Comparison of ENCODE assay signal across 35 cellular contexts in genomic region chr1:153684892-153685291, GRCh38. TPM values are rescaled to one million over a fixed set of nuclear protein-coding genes. Genes with fewer than 3 reads are reported as not detected.
"Had no signal": no experiment of that assay in that cellular context is flagged by ENCODE, and none has a peak within 500 bp of the region (broad histone marks: within the 10 kb centered on the region; RNA-seq: fewer than 3 reads in every experiment).

No MANE protein-coding gene starts in this region.

- H3K9me3 ChIP-seq: breast epithelium, SJSA1, SK-N-SH had no signal

- H3K36me3 ChIP-seq: breast epithelium, SJSA1 had no signal

- H3K9ac ChIP-seq: KMS-11, SK-N-SH had no signal

- ATAC-seq: activated CD8-positive, alpha-beta T cell treated with anti-CD3 and anti-CD28 coated beads, Interleukin-2, amount 10 ng/mL, durations not matched to agents 7 days and 5 days; activated naive CD8-positive, alpha-beta T cell treated with anti-CD3 and anti-CD28 coated beads, Interleukin-2, amount 50 U/mL, for 24 hours; activated T-cell treated with anti-CD3 and anti-CD28 coated beads, Interleukin-2, amount 50 U/mL, for 4 hours; Panc1 had no signal

- H3K9me2 ChIP-seq: SK-N-SH had no signal

- H3K4me1 ChIP-seq: breast epithelium, SJSA1 had no signal

- H3K4me3 Mint-ChIP-seq: activated CD4-positive, alpha-beta T cell treated with anti-CD3 and anti-CD28 coated beads, Interleukin-2, amount 10 ng/mL, durations not matched to agents 7 days and 5 days; activated CD8-positive, alpha-beta T cell treated with anti-CD3 and anti-CD28 coated beads, Interleukin-2, amount 10 ng/mL, durations not matched to agents 7 days and 5 days; activated naive CD4-positive, alpha-beta T cell treated with anti-CD3 and anti-CD28 coated beads, Interleukin-2, amount 10 ng/mL, durations not matched to agents 7 days and 5 days; activated naive CD8-positive, alpha-beta T cell; activated naive CD8-positive, alpha-beta T cell treated with anti-CD3 and anti-CD28 coated beads, Interleukin-2, amount 50 U/mL, for 24 hours; activated T-cell treated with anti-CD3 and anti-CD28 coated beads, Interleukin-2, amount 50 U/mL, for 4 hours; activated T-helper 1 cell treated with anti-CD3 and anti-CD28 coated beads, Interleukin-12 subunit alpha, Interleukin-12 subunit beta, Interleukin-2, Interleukin-4 antibody, amounts not matched to agents 30 ng/mL and 10 ng/mL and 1 ng/mL, durations not matched to agents 14 hours and 24 hours and 36 hours; T-helper 1 cell treated with Interleukin-12 subunit alpha and Interleukin-12 subunit beta and Interleukin-4 antibody, amounts not matched to agents 30 μg/mL and 1 μg/mL, for 36 hours; T-helper 2 cell treated with Interferon-gamma antibody and Interleukin-4, amounts not matched to agents 5 μg/mL and 100 μg/mL, for 36 hours had no signal

- H3K27ac ChIP-seq: breast epithelium, KMS-11, SJSA1 had no signal

- H3K36me3 Mint-ChIP-seq: activated naive CD4-positive, alpha-beta T cell treated with anti-CD3 and anti-CD28 coated beads, Interleukin-2, amount 10 ng/mL, durations not matched to agents 7 days and 5 days; activated naive CD8-positive, alpha-beta T cell had no signal

- H3K4me2 ChIP-seq: KMS-11, SK-N-SH had no signal

- H3K27me3 ChIP-seq: breast epithelium had no signal

- H3K27ac Mint-ChIP-seq: activated CD4-positive, alpha-beta T cell treated with anti-CD3 and anti-CD28 coated beads, Interleukin-2, amount 10 ng/mL, durations not matched to agents 7 days and 5 days; activated CD8-positive, alpha-beta T cell treated with anti-CD3 and anti-CD28 coated beads, Interleukin-2, amount 10 ng/mL, durations not matched to agents 7 days and 5 days; activated naive CD4-positive, alpha-beta T cell treated with anti-CD3 and anti-CD28 coated beads, Interleukin-2, amount 10 ng/mL, durations not matched to agents 7 days and 5 days; activated naive CD8-positive, alpha-beta T cell; activated naive CD8-positive, alpha-beta T cell treated with anti-CD3 and anti-CD28 coated beads, Interleukin-2, amount 50 U/mL, for 24 hours; activated T-helper 1 cell treated with anti-CD3 and anti-CD28 coated beads, Interleukin-12 subunit alpha, Interleukin-12 subunit beta, Interleukin-2, Interleukin-4 antibody, amounts not matched to agents 30 ng/mL and 10 ng/mL and 1 ng/mL, durations not matched to agents 14 hours and 24 hours and 36 hours; T-helper 1 cell treated with Interleukin-12 subunit alpha and Interleukin-12 subunit beta and Interleukin-4 antibody, amounts not matched to agents 30 μg/mL and 1 μg/mL, for 36 hours; T-helper 2 cell treated with Interferon-gamma antibody and Interleukin-4, amounts not matched to agents 5 μg/mL and 100 μg/mL, for 36 hours had no signal

- H3K4me3 ChIP-seq: breast epithelium, SJSA1 had no signal

- H3K4me1 Mint-ChIP-seq: activated naive CD8-positive, alpha-beta T cell treated with anti-CD3 and anti-CD28 coated beads, Interleukin-2, amount 50 U/mL, for 24 hours had no signal

- H3K9me3 Mint-ChIP-seq: activated CD4-positive, alpha-beta T cell treated with anti-CD3 and anti-CD28 coated beads, Interleukin-2, amount 10 ng/mL, durations not matched to agents 7 days and 5 days; activated naive CD4-positive, alpha-beta T cell treated with anti-CD3 and anti-CD28 coated beads, Interleukin-2, amount 10 ng/mL, durations not matched to agents 7 days and 5 days; activated naive CD8-positive, alpha-beta T cell treated with anti-CD3 and anti-CD28 coated beads, Interleukin-2, amount 50 U/mL, for 24 hours; activated T-cell treated with anti-CD3 and anti-CD28 coated beads, Interleukin-2, amount 50 U/mL, for 4 hours; activated T-helper 1 cell treated with anti-CD3 and anti-CD28 coated beads, Interleukin-12 subunit alpha, Interleukin-12 subunit beta, Interleukin-2, Interleukin-4 antibody, amounts not matched to agents 30 ng/mL and 10 ng/mL and 1 ng/mL, durations not matched to agents 14 hours and 24 hours and 36 hours; T-helper 1 cell treated with Interleukin-12 subunit alpha and Interleukin-12 subunit beta and Interleukin-4 antibody, amounts not matched to agents 30 μg/mL and 1 μg/mL, for 36 hours; T-helper 2 cell treated with Interferon-gamma antibody and Interleukin-4, amounts not matched to agents 5 μg/mL and 100 μg/mL, for 36 hours had no signal

- DNase-seq: activated CD4-positive, alpha-beta T cell treated with anti-CD3 and anti-CD28 coated beads, Interleukin-2, amount 10 ng/mL, durations not matched to agents 7 days and 5 days; activated CD4-positive, alpha-beta T cell treated with anti-CD3 and anti-CD28 coated beads, Interleukin-2, amount 50 U/mL, for 48 hours; activated CD8-positive, alpha-beta memory T cell treated with anti-CD3 and anti-CD28 coated beads, Interleukin-2, amount 50 U/mL, for 4 hours; activated CD8-positive, alpha-beta T cell treated with anti-CD3 and anti-CD28 coated beads, Interleukin-2, amount 10 ng/mL, durations not matched to agents 7 days and 5 days; activated effector memory CD4-positive, alpha-beta T cell treated with Interleukin-2 at 50 U/mL for 16 hours; activated naive CD4-positive, alpha-beta T cell treated with anti-CD3 and anti-CD28 coated beads, Interleukin-2, amount 10 ng/mL, durations not matched to agents 7 days and 5 days; activated naive CD8-positive, alpha-beta T cell treated with anti-CD3 and anti-CD28 coated beads, Interleukin-2, amount 50 U/mL, for 24 hours; activated T-cell treated with anti-CD3 and anti-CD28 coated beads for 4 hours; activated T-cell treated with anti-CD3 and anti-CD28 coated beads, Interleukin-2, amount 50 U/mL, for 4 hours; amniotic stem cell; aorta; MM.1S; MV-4-11; NCI-H1092; NCI-H1436 treated with DMSO at 0.1 percent for 48 hours; NCI-H1694 treated with DMSO at 0.1 percent for 48 hours; NCI-H2029; NCI-H345; NCI-H510A; NCI-H526; NCI-H748 treated with DMSO at 0.1 percent for 48 hours; NK-92 treated with Interleukin-12 subunit alpha and Interleukin-12 subunit beta, amount 100 ng/mL, for 24 hours; SHP77 treated with DMSO at 0.1 percent for 48 hours; SK-N-SH had no signal

RNA-seq across cellular contexts. Expression of gene NPR1, which starts 6.4 kb away (rescaled TPM):
- total RNA-seq: activated CD4-positive, alpha-beta T cell treated with anti-CD3 and anti-CD28 coated beads, Interleukin-2, amount 10 ng/mL, durations not matched to agents 7 days and 5 days; activated CD8-positive, alpha-beta T cell treated with anti-CD3 and anti-CD28 coated beads, Interleukin-2, amount 10 ng/mL, durations not matched to agents 7 days and 5 days; LHCN-M2; OCI-LY7; RPMI7951 had no signal
